Comparison of ENCODE assay signal across 23 cellular contexts in the genomic region with DNA sequence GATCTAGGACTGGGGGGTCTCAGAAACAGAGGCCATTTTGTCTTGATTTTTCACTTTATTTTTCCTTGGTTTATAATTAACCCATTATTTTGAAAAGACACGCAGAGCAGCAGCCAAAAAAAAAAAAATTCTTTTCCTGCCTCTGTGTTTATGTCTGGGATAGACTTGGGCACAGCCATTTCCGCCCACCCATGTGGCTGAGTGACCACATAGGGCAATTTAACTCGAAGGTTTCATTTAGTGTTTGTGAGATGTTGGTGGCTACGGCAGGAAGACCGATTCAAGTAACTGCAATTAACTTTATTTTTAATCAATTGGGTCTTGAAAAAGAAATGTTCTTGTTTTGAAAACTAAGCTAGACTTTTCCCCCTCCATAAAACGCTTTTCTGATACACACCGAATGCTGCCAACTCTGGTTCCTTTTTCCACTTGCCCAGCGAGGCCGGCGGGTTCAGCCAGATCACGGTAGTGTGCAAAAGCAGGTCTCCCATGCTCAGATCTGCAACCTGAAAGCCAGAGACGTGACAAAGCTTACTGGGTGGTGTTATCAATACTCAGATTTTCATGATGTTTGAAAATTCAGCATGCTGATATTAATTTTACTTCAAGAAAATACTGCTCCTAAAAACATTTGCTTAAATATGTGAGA.
DNase-seq lines count a peak whose midpoint lies in the region; ATAC-seq and TF ChIP-seq lines count a peak whose summit lies in the region.
"Had no signal": no experiment of that assay in that cellular context is flagged by ENCODE, and none has a peak within 500 bp of the region (broad histone marks: within the 10 kb centered on the region; RNA-seq: fewer than 3 reads in every experiment).

No MANE protein-coding gene starts in this region.

- H3K27me3 Mint-ChIP-seq in H9 (ENCODE audit: low read depth) (no peaks in the 10 kb centered on the region), chondrocyte (ENCODE audit: low read depth) (no peaks in the 10 kb centered on the region), nephron progenitor cell (ENCODE audit: low read depth, poor library complexity) (no peaks in the 10 kb centered on the region)
- no peaks in the 10 kb centered on the region for H3K27me3 Mint-ChIP-seq in activated T-helper 17 cell treated with anti-CD3 and anti-CD28 coated beads, Interleukin-2, amount 50 U/mL, for 72 hours
- H3K27me3 Mint-ChIP-seq in activated CD4-positive, alpha-beta memory T cell treated with anti-CD3 and anti-CD28 coated beads, Interleukin-2, amount 10 ng/mL, durations not matched to agents 7 days and 5 days = peaks cover 2% of the 10 kb centered on the region

- no peak overlapping the region for H2BK5ac ChIP-seq in H9 (ENCODE audit: insufficient read length, low read length)

- peak overlapping the region; percentile 59 for H3K9ac ChIP-seq in BLaER1
- H3K9ac ChIP-seq in H9 (ENCODE audit: extremely low read depth, insufficient read length, low read length) = no peak overlapping the region
- H3K9ac ChIP-seq: GM23248 had no signal

- CTCF ChIA-PET in activated CD4-positive, alpha-beta memory T cell treated with anti-CD3 and anti-CD28 coated beads, Interleukin-2, amount 10 ng/mL, durations not matched to agents 7 days and 5 days (lab: Charles Lee) = no interaction called here

- DNase-seq in H9 (no peak), chondrocyte (ENCODE audit: low spot score) (no peak), nephron progenitor cell (no peak)
- no peak for DNase-seq in stimulated activated effector memory CD8-positive, alpha-beta T cell treated with anti-CD3 and anti-CD28 coated beads, Interleukin-12 subunit alpha, Interleukin-12 subunit beta, amount 100 ng/mL, for 72 hours (ENCODE audit: low spot score in 2 of 2)
- no peak for DNase-seq in activated CD4-positive, alpha-beta memory T cell treated with anti-CD3 and anti-CD28 coated beads, Interleukin-2, amount 10 ng/mL, durations not matched to agents 7 days and 5 days
- DNase-seq: Caco-2; CD4-positive, alpha-beta memory T cell; GM23248; IMR-90; KG1; MG63; NCI-H1694; NCI-H2029 treated with DMSO at 0.1 percent for 48 hours; NCI-H446 treated with DMSO at 0.1 percent for 48 hours; NCI-H526; NCI-H82; NK-92 treated with Interleukin-12 subunit alpha and Interleukin-12 subunit beta, amount 100 ng/mL, for 24 hours; SHP77 treated with DMSO at 0.1 percent for 48 hours had no signal

- H3K4me3 ChIP-seq in BLaER1 = no peak overlapping the region; the same call in 1 of the 2 replicates
- H3K4me3 ChIP-seq: GM23248, MG63, SK-N-MC had no signal

- no peak overlapping the region for H4K91ac ChIP-seq in H9 (ENCODE audit: insufficient read length, low read depth, low read length)

- 0 out of 7 replicates have a peak overlapping the region, but pooled peaks of 1 of the 3 experiments have one; percentile 49 for H3K27ac Mint-ChIP-seq in H9
- H3K27ac Mint-ChIP-seq in chondrocyte (ENCODE audit: unreplicated experiment) = peak overlapping the region; percentile 69
- H3K27ac Mint-ChIP-seq in nephron progenitor cell = peak overlapping the region; percentile 61
- H3K27ac Mint-ChIP-seq in stimulated activated effector memory CD8-positive, alpha-beta T cell treated with anti-CD3 and anti-CD28 coated beads, Interleukin-12 subunit alpha, Interleukin-12 subunit beta, amount 100 ng/mL, for 72 hours = no peak overlapping the region
- no peak overlapping the region for H3K27ac Mint-ChIP-seq in activated T-helper 17 cell treated with anti-CD3 and anti-CD28 coated beads, Interleukin-2, amount 50 U/mL, for 72 hours
- no peak overlapping the region for H3K27ac Mint-ChIP-seq in activated CD4-positive, alpha-beta memory T cell treated with anti-CD3 and anti-CD28 coated beads, Interleukin-2, amount 10 ng/mL, durations not matched to agents 7 days and 5 days

- H3K4me3 Mint-ChIP-seq in H9 = no peak overlapping the region
- no peak overlapping the region for H3K4me3 Mint-ChIP-seq in chondrocyte (ENCODE audit: unreplicated experiment)
- no peak overlapping the region for H3K4me3 Mint-ChIP-seq in nephron progenitor cell
- no peak overlapping the region for H3K4me3 Mint-ChIP-seq in stimulated activated effector memory CD8-positive, alpha-beta T cell treated with anti-CD3 and anti-CD28 coated beads, Interleukin-12 subunit alpha, Interleukin-12 subunit beta, amount 100 ng/mL, for 72 hours
- no peak overlapping the region for H3K4me3 Mint-ChIP-seq in activated T-helper 17 cell treated with anti-CD3 and anti-CD28 coated beads, Interleukin-2, amount 50 U/mL, for 72 hours
- H3K4me3 Mint-ChIP-seq in activated CD4-positive, alpha-beta memory T cell treated with anti-CD3 and anti-CD28 coated beads, Interleukin-2, amount 10 ng/mL, durations not matched to agents 7 days and 5 days = no peak overlapping the region
- H3K4me3 Mint-ChIP-seq: CD4-positive, alpha-beta memory T cell had no signal

- H3K79me2 ChIP-seq in H9 (ENCODE audit: insufficient read depth, low read length) = no peaks in the 10 kb centered on the region

- no peak overlapping the region for H3K18ac ChIP-seq in H9 (ENCODE audit: insufficient read length, low read depth, low read length)

- H4K20me1 ChIP-seq in BLaER1 (no peaks in the 10 kb centered on the region), H9 (ENCODE audit: control insufficient read depth, insufficient read depth, insufficient read length) (no peaks in the 10 kb centered on the region)

- H3K23me2 ChIP-seq in H9 (ENCODE audit: insufficient read length, low read depth, low read length, poor library complexity, severe bottlenecking) = no peaks in the 10 kb centered on the region

- H3K36me3 ChIP-seq in BLaER1 = peaks cover 3% of the 10 kb centered on the region; the same call in 1 of the 2 replicates
- H3K36me3 ChIP-seq: MG63 had no signal

- H2BK20ac ChIP-seq in H9 (ENCODE audit: low read depth, low read length, poor library complexity, severe bottlenecking) = no peak overlapping the region

- H3K79me1 ChIP-seq in H9 (ENCODE audit: insufficient read depth, low read depth, low read length, poor library complexity, severe bottlenecking) = no peaks in the 10 kb centered on the region

- no peak overlapping the region for H2AFZ ChIP-seq in H9 (ENCODE audit: low read length)

- no CpG with 5 or more reads among the region's 12 CpGs for WGBS in H9 (ENCODE audit: extremely low coverage, insufficient read length, low lambda C conversion rate)

- H3K36me3 Mint-ChIP-seq in H9 (ENCODE audit: insufficient read depth in 1 of 3, low read depth in 3 of 3) (peaks cover 13 to 23% (median 15%) of the 10 kb centered on the region in 3 experiments; a peak in 6 of 7 replicates), chondrocyte (ENCODE audit: low read depth) (peaks cover 3% of the 10 kb centered on the region), nephron progenitor cell (ENCODE audit: low read depth) (peaks cover 88% of the 10 kb centered on the region)
- H3K36me3 Mint-ChIP-seq in stimulated activated effector memory CD8-positive, alpha-beta T cell treated with anti-CD3 and anti-CD28 coated beads, Interleukin-12 subunit alpha, Interleukin-12 subunit beta, amount 100 ng/mL, for 72 hours = peaks cover 50% of the 10 kb centered on the region
- H3K36me3 Mint-ChIP-seq in activated T-helper 17 cell treated with anti-CD3 and anti-CD28 coated beads, Interleukin-2, amount 50 U/mL, for 72 hours (ENCODE audit: low read depth) = peaks cover 100% of the 10 kb centered on the region
- H3K36me3 Mint-ChIP-seq in activated CD4-positive, alpha-beta memory T cell treated with anti-CD3 and anti-CD28 coated beads, Interleukin-2, amount 10 ng/mL, durations not matched to agents 7 days and 5 days (ENCODE audit: low read depth) = peaks cover 83% of the 10 kb centered on the region

- H2BK12ac ChIP-seq in H9 (ENCODE audit: insufficient read length, low read depth, low read length) = no peak overlapping the region

- peak overlapping the region; percentile 23 for H2BK120ac ChIP-seq in H9 (ENCODE audit: low read depth, low read length, poor library complexity, severe bottlenecking)

- H4K8ac ChIP-seq in H9 (replicated peaks; ENCODE audit: insufficient read length, low read depth, low read length) = no peak overlapping the region

- H4K5ac ChIP-seq in H9 (ENCODE audit: insufficient read length, low read depth, low read length) = no peak overlapping the region

- ATAC-seq in stimulated activated effector memory CD8-positive, alpha-beta T cell treated with anti-CD3 and anti-CD28 coated beads, Interleukin-12 subunit alpha, Interleukin-12 subunit beta, amount 100 ng/mL, for 72 hours = no peak
- no peak for ATAC-seq in activated T-helper 17 cell treated with anti-CD3 and anti-CD28 coated beads, Interleukin-2, amount 50 U/mL, for 72 hours (replicated peaks)
- ATAC-seq: HCT116 had no signal

- TF ChIP-seq CTCF in H9 (conservative IDR thresholded peaks at IDR 0.05) (no peak), chondrocyte (IDR thresholded peaks at IDR 0.05) (no peak), nephron progenitor cell (IDR thresholded peaks at IDR 0.05) (no peak)

- no peaks in the 10 kb centered on the region for H3K9me3 Mint-ChIP-seq in H9
- peaks cover 2% of the 10 kb centered on the region for H3K9me3 Mint-ChIP-seq in chondrocyte (ENCODE audit: low read depth)
- no peaks in the 10 kb centered on the region for H3K9me3 Mint-ChIP-seq in nephron progenitor cell
- H3K9me3 Mint-ChIP-seq in stimulated activated effector memory CD8-positive, alpha-beta T cell treated with anti-CD3 and anti-CD28 coated beads, Interleukin-12 subunit alpha, Interleukin-12 subunit beta, amount 100 ng/mL, for 72 hours = no peaks in the 10 kb centered on the region
- no peaks in the 10 kb centered on the region for H3K9me3 Mint-ChIP-seq in activated T-helper 17 cell treated with anti-CD3 and anti-CD28 coated beads, Interleukin-2, amount 50 U/mL, for 72 hours
- no peaks in the 10 kb centered on the region for H3K9me3 Mint-ChIP-seq in activated CD4-positive, alpha-beta memory T cell treated with anti-CD3 and anti-CD28 coated beads, Interleukin-2, amount 10 ng/mL, durations not matched to agents 7 days and 5 days
- H3K9me3 Mint-ChIP-seq: CD4-positive, alpha-beta memory T cell had no signal

- H3K4me1 ChIP-seq in BLaER1 (peaks cover 96% of the 10 kb centered on the region), H9 (ENCODE audit: insufficient read depth, low read length) (no peaks in the 10 kb centered on the region)

- H2AK5ac ChIP-seq in H9 (ENCODE audit: insufficient read length, low read length) = no peak overlapping the region

- H3K27me3 ChIP-seq in BLaER1 (no peaks in the 10 kb centered on the region), H9 (ENCODE audit: insufficient read depth, low read length) (no peaks in the 10 kb centered on the region)
- H3K27me3 ChIP-seq: MG63 had no signal

- H3K27ac ChIP-seq in BLaER1 = peak overlapping the region; percentile 93
- no peak overlapping the region for H3K27ac ChIP-seq in H9 (ENCODE audit: insufficient read length, low read depth, low read length)
- H3K27ac ChIP-seq: GM23248, RWPE1, SK-N-MC had no signal

- no peak overlapping the region for H2BK15ac ChIP-seq in H9 (ENCODE audit: low read depth, low read length)

- no peak overlapping the region for H3K14ac ChIP-seq in H9 (ENCODE audit: insufficient read depth, low read length)

- no peak overlapping the region for H3K23ac ChIP-seq in H9 (ENCODE audit: insufficient read length, low read depth, low read length)

- H3T11ph ChIP-seq in H9 (ENCODE audit: low read length) = no peak overlapping the region

- H3K4ac ChIP-seq in H9 (ENCODE audit: low read depth, low read length) = no peak overlapping the region

- POLR2A ChIA-PET in activated CD4-positive, alpha-beta memory T cell treated with anti-CD3 and anti-CD28 coated beads, Interleukin-2, amount 10 ng/mL, durations not matched to agents 7 days and 5 days (lab: Charles Lee) = no interaction called here

- peak overlapping the region; percentile 77 for H3K4me2 ChIP-seq in BLaER1
- no peak overlapping the region for H3K4me2 ChIP-seq in H9 (ENCODE audit: insufficient read depth, insufficient read length, low read length)

- H3K9me3 ChIP-seq in BLaER1 (no peaks in the 10 kb centered on the region), H9 (ENCODE audit: control insufficient read depth, low read depth, low read length) (no peaks in the 10 kb centered on the region)
- H3K9me3 ChIP-seq: Caco-2, MG63 had no signal

- no peak overlapping the region for H3K56ac ChIP-seq in H9 (ENCODE audit: insufficient read length, low read depth, low read length)

- peaks cover 3 to 5% of the 10 kb centered on the region in 2 experiments; a peak in 3 of 4 replicates for H3K4me1 Mint-ChIP-seq in H9
- peaks cover 22% of the 10 kb centered on the region for H3K4me1 Mint-ChIP-seq in chondrocyte (ENCODE audit: low read depth)
- peaks cover 12% of the 10 kb centered on the region for H3K4me1 Mint-ChIP-seq in nephron progenitor cell
- peaks cover 38% of the 10 kb centered on the region for H3K4me1 Mint-ChIP-seq in stimulated activated effector memory CD8-positive, alpha-beta T cell treated with anti-CD3 and anti-CD28 coated beads, Interleukin-12 subunit alpha, Interleukin-12 subunit beta, amount 100 ng/mL, for 72 hours
- peaks cover 41% of the 10 kb centered on the region for H3K4me1 Mint-ChIP-seq in activated T-helper 17 cell treated with anti-CD3 and anti-CD28 coated beads, Interleukin-2, amount 50 U/mL, for 72 hours
- peaks cover 55% of the 10 kb centered on the region for H3K4me1 Mint-ChIP-seq in activated CD4-positive, alpha-beta memory T cell treated with anti-CD3 and anti-CD28 coated beads, Interleukin-2, amount 10 ng/mL, durations not matched to agents 7 days and 5 days

Comparison
In these comparisons a context has a peak if more than half of its experiments do, and no peak if none do; other contexts are left out.
1. H3K27ac Mint-ChIP-seq: peak in chondrocyte (single experiment) and nephron progenitor cell (single experiment); none in stimulated activated effector memory CD8-positive, alpha-beta T cell treated with anti-CD3 and anti-CD28 coated beads, Interleukin-12 subunit alpha, Interleukin-12 subunit beta, amount 100 ng/mL, for 72 hours (single experiment), activated T-helper 17 cell treated with anti-CD3 and anti-CD28 coated beads, Interleukin-2, amount 50 U/mL, for 72 hours (single experiment) and activated CD4-positive, alpha-beta memory T cell treated with anti-CD3 and anti-CD28 coated beads, Interleukin-2, amount 10 ng/mL, durations not matched to agents 7 days and 5 days (single experiment).